ENCODE assay signal across 1 cellular context in genomic region chr19:4402171-4403004, GRCh38.
A peak's percentile ranks its signal among the peaks of the same experiment; 100 is the strongest.
TF ChIP-seq lines count a peak whose summit lies in the region.

A gene with protein sequence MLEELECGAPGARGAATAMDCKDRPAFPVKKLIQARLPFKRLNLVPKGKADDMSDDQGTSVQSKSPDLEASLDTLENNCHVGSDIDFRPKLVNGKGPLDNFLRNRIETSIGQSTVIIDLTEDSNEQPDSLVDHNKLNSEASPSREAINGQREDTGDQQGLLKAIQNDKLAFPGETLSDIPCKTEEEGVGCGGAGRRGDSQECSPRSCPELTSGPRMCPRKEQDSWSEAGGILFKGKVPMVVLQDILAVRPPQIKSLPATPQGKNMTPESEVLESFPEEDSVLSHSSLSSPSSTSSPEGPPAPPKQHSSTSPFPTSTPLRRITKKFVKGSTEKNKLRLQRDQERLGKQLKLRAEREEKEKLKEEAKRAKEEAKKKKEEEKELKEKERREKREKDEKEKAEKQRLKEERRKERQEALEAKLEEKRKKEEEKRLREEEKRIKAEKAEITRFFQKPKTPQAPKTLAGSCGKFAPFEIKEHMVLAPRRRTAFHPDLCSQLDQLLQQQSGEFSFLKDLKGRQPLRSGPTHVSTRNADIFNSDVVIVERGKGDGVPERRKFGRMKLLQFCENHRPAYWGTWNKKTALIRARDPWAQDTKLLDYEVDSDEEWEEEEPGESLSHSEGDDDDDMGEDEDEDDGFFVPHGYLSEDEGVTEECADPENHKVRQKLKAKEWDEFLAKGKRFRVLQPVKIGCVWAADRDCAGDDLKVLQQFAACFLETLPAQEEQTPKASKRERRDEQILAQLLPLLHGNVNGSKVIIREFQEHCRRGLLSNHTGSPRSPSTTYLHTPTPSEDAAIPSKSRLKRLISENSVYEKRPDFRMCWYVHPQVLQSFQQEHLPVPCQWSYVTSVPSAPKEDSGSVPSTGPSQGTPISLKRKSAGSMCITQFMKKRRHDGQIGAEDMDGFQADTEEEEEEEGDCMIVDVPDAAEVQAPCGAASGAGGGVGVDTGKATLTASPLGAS (plus strand): TSS chr19:4402640. CDS start chr19:4402763, 123 bp downstream.

TF ChIP-seq in HepG2, 621 proteins besides CTCF, POLR2A, EP300 and RAD21 (continued from another document and continues in another):
- TF ChIP-seq, protein P1, sequence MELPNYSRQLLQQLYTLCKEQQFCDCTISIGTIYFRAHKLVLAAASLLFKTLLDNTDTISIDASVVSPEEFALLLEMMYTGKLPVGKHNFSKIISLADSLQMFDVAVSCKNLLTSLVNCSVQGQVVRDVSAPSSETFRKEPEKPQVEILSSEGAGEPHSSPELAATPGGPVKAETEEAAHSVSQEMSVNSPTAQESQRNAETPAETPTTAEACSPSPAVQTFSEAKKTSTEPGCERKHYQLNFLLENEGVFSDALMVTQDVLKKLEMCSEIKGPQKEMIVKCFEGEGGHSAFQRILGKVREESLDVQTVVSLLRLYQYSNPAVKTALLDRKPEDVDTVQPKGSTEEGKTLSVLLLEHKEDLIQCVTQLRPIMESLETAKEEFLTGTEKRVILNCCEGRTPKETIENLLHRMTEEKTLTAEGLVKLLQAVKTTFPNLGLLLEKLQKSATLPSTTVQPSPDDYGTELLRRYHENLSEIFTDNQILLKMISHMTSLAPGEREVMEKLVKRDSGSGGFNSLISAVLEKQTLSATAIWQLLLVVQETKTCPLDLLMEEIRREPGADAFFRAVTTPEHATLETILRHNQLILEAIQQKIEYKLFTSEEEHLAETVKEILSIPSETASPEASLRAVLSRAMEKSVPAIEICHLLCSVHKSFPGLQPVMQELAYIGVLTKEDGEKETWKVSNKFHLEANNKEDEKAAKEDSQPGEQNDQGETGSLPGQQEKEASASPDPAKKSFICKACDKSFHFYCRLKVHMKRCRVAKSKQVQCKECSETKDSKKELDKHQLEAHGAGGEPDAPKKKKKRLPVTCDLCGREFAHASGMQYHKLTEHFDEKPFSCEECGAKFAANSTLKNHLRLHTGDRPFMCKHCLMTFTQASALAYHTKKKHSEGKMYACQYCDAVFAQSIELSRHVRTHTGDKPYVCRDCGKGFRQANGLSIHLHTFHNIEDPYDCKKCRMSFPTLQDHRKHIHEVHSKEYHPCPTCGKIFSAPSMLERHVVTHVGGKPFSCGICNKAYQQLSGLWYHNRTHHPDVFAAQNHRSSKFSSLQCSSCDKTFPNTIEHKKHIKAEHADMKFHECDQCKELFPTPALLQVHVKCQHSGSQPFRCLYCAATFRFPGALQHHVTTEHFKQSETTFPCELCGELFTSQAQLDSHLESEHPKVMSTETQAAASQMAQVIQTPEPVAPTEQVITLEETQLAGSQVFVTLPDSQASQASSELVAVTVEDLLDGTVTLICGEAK (IDR thresholded peaks at IDR 0.05), result no peak
- TF ChIP-seq, protein P1 (CRISPR knock-in tag; IDR thresholded peaks at IDR 0.05), result no peak
- TF ChIP-seq THAP8 (CRISPR knock-in tag; IDR thresholded peaks at IDR 0.05; ENCODE audit: borderline replicate concordance) (no peak), PHF21A (CRISPR knock-in tag; IDR thresholded peaks at IDR 0.05) (no peak), ZNF510 (CRISPR knock-in tag; IDR thresholded peaks at IDR 0.05; ENCODE audit: low read depth) (no peak), ZNF235 (CRISPR knock-in tag; IDR thresholded peaks at IDR 0.05; ENCODE audit: borderline replicate concordance) (0 out of 2 replicates have a peak, but pooled peaks have one; percentile 24), TOE1 (CRISPR knock-in tag; IDR thresholded peaks at IDR 0.05) (no peak), ISL2 (CRISPR knock-in tag; IDR thresholded peaks at IDR 0.05) (no peak), CSRNP1 (CRISPR knock-in tag; IDR thresholded peaks at IDR 0.05) (no peak), ZNF891 (CRISPR knock-in tag; IDR thresholded peaks at IDR 0.05) (no peak), HNF4G (IDR thresholded peaks at IDR 0.05; ENCODE audit: borderline replicate concordance, low read depth, low read length) (no peak), HNF4G (CRISPR knock-in tag; IDR thresholded peaks at IDR 0.05; ENCODE audit: borderline replicate concordance, low read depth) (no peak), ATM (IDR thresholded peaks at IDR 0.05; ENCODE audit: borderline replicate concordance) (no peak), ZNF430 (CRISPR knock-in tag; IDR thresholded peaks at IDR 0.05) (no peak), ZNF513 (CRISPR knock-in tag; conservative IDR thresholded peaks at IDR 0.05) (no peak), KLF6 (CRISPR knock-in tag; IDR thresholded peaks at IDR 0.05) (no peak), ZNF567 (CRISPR knock-in tag; IDR thresholded peaks at IDR 0.05; ENCODE audit: borderline replicate concordance) (no peak), ZNF263 (CRISPR knock-in tag; IDR thresholded peaks at IDR 0.05) (no peak), SOX6 (IDR thresholded peaks at IDR 0.05) (no peak), SOX6 (CRISPR knock-in tag; IDR thresholded peaks at IDR 0.05) (no peak), RARG (CRISPR knock-in tag; IDR thresholded peaks at IDR 0.05; ENCODE audit: low read depth) (no peak), ZNF367 (CRISPR knock-in tag; IDR thresholded peaks at IDR 0.05; ENCODE audit: borderline replicate concordance) (no peak), NCOA1 (CRISPR knock-in tag; IDR thresholded peaks at IDR 0.05) (no peak)
- TF ChIP-seq, protein P2, sequence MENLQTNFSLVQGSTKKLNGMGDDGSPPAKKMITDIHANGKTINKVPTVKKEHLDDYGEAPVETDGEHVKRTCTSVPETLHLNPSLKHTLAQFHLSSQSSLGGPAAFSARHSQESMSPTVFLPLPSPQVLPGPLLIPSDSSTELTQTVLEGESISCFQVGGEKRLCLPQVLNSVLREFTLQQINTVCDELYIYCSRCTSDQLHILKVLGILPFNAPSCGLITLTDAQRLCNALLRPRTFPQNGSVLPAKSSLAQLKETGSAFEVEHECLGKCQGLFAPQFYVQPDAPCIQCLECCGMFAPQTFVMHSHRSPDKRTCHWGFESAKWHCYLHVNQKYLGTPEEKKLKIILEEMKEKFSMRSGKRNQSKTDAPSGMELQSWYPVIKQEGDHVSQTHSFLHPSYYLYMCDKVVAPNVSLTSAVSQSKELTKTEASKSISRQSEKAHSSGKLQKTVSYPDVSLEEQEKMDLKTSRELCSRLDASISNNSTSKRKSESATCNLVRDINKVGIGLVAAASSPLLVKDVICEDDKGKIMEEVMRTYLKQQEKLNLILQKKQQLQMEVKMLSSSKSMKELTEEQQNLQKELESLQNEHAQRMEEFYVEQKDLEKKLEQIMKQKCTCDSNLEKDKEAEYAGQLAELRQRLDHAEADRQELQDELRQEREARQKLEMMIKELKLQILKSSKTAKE (CRISPR knock-in tag; IDR thresholded peaks at IDR 0.05; ENCODE audit: borderline replicate concordance), result no peak
- TF ChIP-seq, protein P3, sequence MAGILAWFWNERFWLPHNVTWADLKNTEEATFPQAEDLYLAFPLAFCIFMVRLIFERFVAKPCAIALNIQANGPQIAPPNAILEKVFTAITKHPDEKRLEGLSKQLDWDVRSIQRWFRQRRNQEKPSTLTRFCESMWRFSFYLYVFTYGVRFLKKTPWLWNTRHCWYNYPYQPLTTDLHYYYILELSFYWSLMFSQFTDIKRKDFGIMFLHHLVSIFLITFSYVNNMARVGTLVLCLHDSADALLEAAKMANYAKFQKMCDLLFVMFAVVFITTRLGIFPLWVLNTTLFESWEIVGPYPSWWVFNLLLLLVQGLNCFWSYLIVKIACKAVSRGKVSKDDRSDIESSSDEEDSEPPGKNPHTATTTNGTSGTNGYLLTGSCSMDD (CRISPR knock-in tag; IDR thresholded peaks at IDR 0.05), result no peak
- TF ChIP-seq, protein P4, sequence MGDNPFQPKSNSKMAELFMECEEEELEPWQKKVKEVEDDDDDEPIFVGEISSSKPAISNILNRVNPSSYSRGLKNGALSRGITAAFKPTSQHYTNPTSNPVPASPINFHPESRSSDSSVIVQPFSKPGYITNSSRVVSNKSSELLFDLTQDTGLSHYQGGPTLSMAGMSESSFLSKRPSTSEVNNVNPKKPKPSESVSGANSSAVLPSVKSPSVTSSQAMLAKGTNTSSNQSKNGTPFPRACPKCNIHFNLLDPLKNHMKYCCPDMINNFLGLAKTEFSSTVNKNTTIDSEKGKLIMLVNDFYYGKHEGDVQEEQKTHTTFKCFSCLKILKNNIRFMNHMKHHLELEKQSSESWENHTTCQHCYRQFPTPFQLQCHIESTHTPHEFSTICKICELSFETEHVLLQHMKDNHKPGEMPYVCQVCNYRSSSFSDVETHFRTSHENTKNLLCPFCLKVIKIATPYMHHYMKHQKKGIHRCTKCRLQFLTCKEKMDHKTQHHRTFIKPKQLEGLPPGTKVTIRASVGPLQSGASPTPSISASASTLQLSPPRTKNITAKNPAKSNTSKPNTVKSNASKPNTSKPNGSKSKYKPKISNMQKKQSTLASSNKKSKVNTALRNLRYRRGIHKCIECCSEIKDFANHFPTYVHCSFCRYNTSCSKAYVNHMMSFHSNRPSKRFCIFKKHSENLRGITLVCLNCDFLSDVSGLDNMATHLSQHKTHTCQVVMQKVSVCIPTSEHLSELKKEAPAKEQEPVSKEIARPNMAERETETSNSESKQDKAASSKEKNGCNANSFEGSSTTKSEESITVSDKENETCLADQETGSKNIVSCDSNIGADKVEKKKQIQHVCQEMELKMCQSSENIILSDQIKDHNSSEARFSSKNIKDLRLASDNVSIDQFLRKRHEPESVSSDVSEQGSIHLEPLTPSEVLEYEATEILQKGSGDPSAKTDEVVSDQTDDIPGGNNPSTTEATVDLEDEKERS (CRISPR knock-in tag; IDR thresholded peaks at IDR 0.05), result no peak
- TF ChIP-seq, protein P5, sequence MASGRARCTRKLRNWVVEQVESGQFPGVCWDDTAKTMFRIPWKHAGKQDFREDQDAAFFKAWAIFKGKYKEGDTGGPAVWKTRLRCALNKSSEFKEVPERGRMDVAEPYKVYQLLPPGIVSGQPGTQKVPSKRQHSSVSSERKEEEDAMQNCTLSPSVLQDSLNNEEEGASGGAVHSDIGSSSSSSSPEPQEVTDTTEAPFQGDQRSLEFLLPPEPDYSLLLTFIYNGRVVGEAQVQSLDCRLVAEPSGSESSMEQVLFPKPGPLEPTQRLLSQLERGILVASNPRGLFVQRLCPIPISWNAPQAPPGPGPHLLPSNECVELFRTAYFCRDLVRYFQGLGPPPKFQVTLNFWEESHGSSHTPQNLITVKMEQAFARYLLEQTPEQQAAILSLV (CRISPR knock-in tag; IDR thresholded peaks at IDR 0.05; ENCODE audit: borderline replicate concordance), result no peak; the same call in 1 of the 2 replicates
- TF ChIP-seq, protein P6, sequence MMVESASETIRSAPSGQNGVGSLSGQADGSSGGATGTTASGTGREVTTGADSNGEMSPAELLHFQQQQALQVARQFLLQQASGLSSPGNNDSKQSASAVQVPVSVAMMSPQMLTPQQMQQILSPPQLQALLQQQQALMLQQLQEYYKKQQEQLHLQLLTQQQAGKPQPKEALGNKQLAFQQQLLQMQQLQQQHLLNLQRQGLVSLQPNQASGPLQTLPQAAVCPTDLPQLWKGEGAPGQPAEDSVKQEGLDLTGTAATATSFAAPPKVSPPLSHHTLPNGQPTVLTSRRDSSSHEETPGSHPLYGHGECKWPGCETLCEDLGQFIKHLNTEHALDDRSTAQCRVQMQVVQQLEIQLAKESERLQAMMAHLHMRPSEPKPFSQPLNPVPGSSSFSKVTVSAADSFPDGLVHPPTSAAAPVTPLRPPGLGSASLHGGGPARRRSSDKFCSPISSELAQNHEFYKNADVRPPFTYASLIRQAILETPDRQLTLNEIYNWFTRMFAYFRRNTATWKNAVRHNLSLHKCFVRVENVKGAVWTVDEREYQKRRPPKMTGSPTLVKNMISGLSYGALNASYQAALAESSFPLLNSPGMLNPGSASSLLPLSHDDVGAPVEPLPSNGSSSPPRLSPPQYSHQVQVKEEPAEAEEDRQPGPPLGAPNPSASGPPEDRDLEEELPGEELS (CRISPR knock-in tag; IDR thresholded peaks at IDR 0.05), result no peak
